In the genomic region with DNA sequence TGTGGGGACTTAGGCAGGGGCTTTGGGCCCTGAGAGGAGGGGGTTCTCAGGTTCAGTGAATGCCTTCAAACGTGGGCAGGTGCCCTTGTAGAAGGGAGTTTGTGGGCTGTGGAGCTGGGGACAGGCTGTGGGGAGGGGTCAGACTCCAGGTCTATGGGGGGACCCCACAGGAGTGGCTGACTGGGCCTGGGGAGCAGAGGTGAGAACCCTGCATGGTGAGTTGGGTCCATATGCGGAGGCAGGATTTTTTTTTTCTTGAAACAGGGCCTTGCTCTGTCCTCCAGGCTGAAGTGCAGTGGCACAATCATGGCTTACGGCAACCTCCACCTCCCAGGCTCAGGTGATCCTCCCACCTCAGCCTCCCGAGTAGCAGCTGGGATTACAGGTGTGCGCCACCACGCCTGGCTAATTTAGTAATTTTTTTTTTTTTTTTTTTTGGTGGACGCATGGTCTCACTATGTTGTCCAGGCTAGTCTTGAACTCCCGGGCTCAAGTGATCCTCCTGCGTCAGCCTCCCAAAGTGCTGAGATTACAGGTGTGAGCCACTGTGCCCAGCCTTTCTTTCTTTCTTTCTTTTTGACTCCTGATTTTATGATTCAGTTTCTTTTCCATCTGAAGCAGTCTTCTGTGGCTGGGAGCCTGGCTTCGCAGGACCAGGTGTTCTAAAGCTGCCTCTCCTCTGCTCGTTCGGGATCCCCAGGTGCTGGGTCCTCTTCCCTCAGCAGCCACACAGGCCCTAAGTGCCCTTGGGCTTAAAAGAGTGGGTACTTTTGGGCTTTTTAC, we compare ENCODE assay signal across 11 cellular contexts. TPM values are rescaled to one million over a fixed set of nuclear protein-coding genes. Genes with fewer than 3 reads are reported as not detected.
DNase-seq lines count a peak whose midpoint lies in the region; ATAC-seq, FAIRE-seq and TF ChIP-seq lines count a peak whose summit lies in the region.
"Had no signal": no experiment of that assay in that cellular context is flagged by ENCODE, and none has a peak within 500 bp of the region (broad histone marks: within the 10 kb centered on the region; RNA-seq: fewer than 3 reads in every experiment).

No MANE protein-coding gene starts in this region.

- 97% methylated on average over 12 of the region's 12 CpGs for WGBS in heart right ventricle, 2 donors

- H3K9me3 Mint-ChIP-seq in activated CD8-positive, alpha-beta T cell treated with anti-CD3 and anti-CD28 coated beads for 36 hours = no peaks in the 10 kb centered on the region
- no peaks in the 10 kb centered on the region for H3K9me3 Mint-ChIP-seq in type B pancreatic cell

- CTCF ChIA-PET in activated CD8-positive, alpha-beta T cell treated with anti-CD3 and anti-CD28 coated beads for 36 hours (lab: Charles Lee) = interaction anchor here (0.9 to 1.3 kb wide), 2 partner anchors 37 to 80 kb away, joined by 3 read pairs; no protein-coding TSS in a partner anchor

- no peak overlapping the region for H3K27ac ChIP-seq in left ventricle myocardium inferior (replicated peaks)
- H3K27ac ChIP-seq in heart right ventricle = no peak overlapping the region
- peak overlapping the region; percentile 73 for H3K27ac ChIP-seq in lower lobe of right lung

- FAIRE-seq in GM12892 (lab: Jason Lieb, UNC) = no peak

- ATAC-seq in heart right ventricle = no peak
- ATAC-seq in activated CD8-positive, alpha-beta T cell treated with anti-CD3 and anti-CD28 coated beads for 36 hours = no peak
- ATAC-seq in lower lobe of right lung = no peak
- no peak for ATAC-seq in GM21786 (IDR thresholded peaks at IDR 0.05; ENCODE audit: unreplicated experiment)

- POLR2A ChIA-PET in activated CD8-positive, alpha-beta T cell treated with anti-CD3 and anti-CD28 coated beads for 36 hours (lab: Charles Lee) = interaction anchor here (0.9 to 2.8 kb wide), 4 partner anchors 11 to 31 kb away, joined by 3 to 18 read pairs (median 3); no protein-coding TSS in a partner anchor

- peaks cover 45% of the 10 kb centered on the region for H3K27me3 ChIP-seq in left ventricle myocardium inferior (ENCODE audit: low read depth)
- peaks cover 0 to 27% (median 9%) of the 10 kb centered on the region in 7 donors for H3K27me3 ChIP-seq in heart right ventricle
- H3K27me3 ChIP-seq in lower lobe of right lung (ENCODE audit: low read depth) = no peaks in the 10 kb centered on the region

- TF ChIP-seq POLR2A in GM12892 (IDR thresholded peaks at IDR 0.05; ENCODE audit: low read depth, low read length) = no peak

- H3K36me3 Mint-ChIP-seq in activated CD8-positive, alpha-beta T cell treated with anti-CD3 and anti-CD28 coated beads for 36 hours (ENCODE audit: low read depth) = no peaks in the 10 kb centered on the region
- H3K36me3 Mint-ChIP-seq in type B pancreatic cell = no peaks in the 10 kb centered on the region

- H3K9me3 ChIP-seq in left ventricle myocardium inferior (replicated peaks) = no peaks in the 10 kb centered on the region
- H3K9me3 ChIP-seq in heart right ventricle = no peaks in the 10 kb centered on the region
- H3K9me3 ChIP-seq in lower lobe of right lung = no peaks in the 10 kb centered on the region

- H3K4me1 ChIP-seq in left ventricle myocardium inferior (peaks cover 20% of the 10 kb centered on the region), heart right ventricle (peaks cover 0 to 37% (median 16%) of the 10 kb centered on the region in 9 donors), lower lobe of right lung (peaks cover 56% of the 10 kb centered on the region)

- H3K27ac Mint-ChIP-seq in activated CD8-positive, alpha-beta T cell treated with anti-CD3 and anti-CD28 coated beads for 36 hours = no peak overlapping the region
- peak overlapping the region; percentile 66 for H3K27ac Mint-ChIP-seq in type B pancreatic cell

- H3K27me3 Mint-ChIP-seq in activated CD8-positive, alpha-beta T cell treated with anti-CD3 and anti-CD28 coated beads for 36 hours = no peaks in the 10 kb centered on the region
- H3K27me3 Mint-ChIP-seq in type B pancreatic cell = no peaks in the 10 kb centered on the region

- no peaks in the 10 kb centered on the region for H3K36me3 ChIP-seq in left ventricle myocardium inferior
- H3K36me3 ChIP-seq in heart right ventricle = no peaks in the 10 kb centered on the region
- H3K36me3 ChIP-seq in lower lobe of right lung = no peaks in the 10 kb centered on the region

- peaks cover 17% of the 10 kb centered on the region for H3K4me1 Mint-ChIP-seq in activated CD8-positive, alpha-beta T cell treated with anti-CD3 and anti-CD28 coated beads for 36 hours (ENCODE audit: low read depth)
- peaks cover 11% of the 10 kb centered on the region for H3K4me1 Mint-ChIP-seq in type B pancreatic cell (ENCODE audit: unreplicated experiment)

- peak overlapping the region; percentile 74 for H3K4me3 Mint-ChIP-seq in activated CD8-positive, alpha-beta T cell treated with anti-CD3 and anti-CD28 coated beads for 36 hours
- peak overlapping the region; percentile 83 for H3K4me3 Mint-ChIP-seq in type B pancreatic cell

- DNase-seq in left ventricle myocardium inferior = no peak
- DNase-seq in heart right ventricle = no peak
- no peak for DNase-seq in activated CD8-positive, alpha-beta T cell treated with anti-CD3 and anti-CD28 coated beads for 36 hours
- DNase-seq in lower lobe of right lung = no peak
- no peak for DNase-seq in type B pancreatic cell (ENCODE audit: extremely low spot score, unreplicated experiment)
- no peak for DNase-seq in GM12892 (ENCODE audit: insufficient read length)
- DNase-seq in hypothalamus (lab: John Stamatoyannopoulos, UW) = no peak
- DNase-seq: anterior cingulate cortex, islet precursor cell, NCI-H146 had no signal

- peak overlapping the region; percentile 69 for H3K4me3 ChIP-seq in left ventricle myocardium inferior
- peak overlapping the region in 1 of 10 donors; percentile 67 for H3K4me3 ChIP-seq in heart right ventricle
- H3K4me3 ChIP-seq in lower lobe of right lung = peak overlapping the region; percentile 76

- no peak for TF ChIP-seq CTCF in left ventricle myocardium inferior (IDR thresholded peaks at IDR 0.05; ENCODE audit: borderline replicate concordance)
- TF ChIP-seq CTCF in heart right ventricle (IDR thresholded peaks at IDR 0.05) = no peak
- no peak for TF ChIP-seq CTCF in activated CD8-positive, alpha-beta T cell treated with anti-CD3 and anti-CD28 coated beads for 36 hours (IDR thresholded peaks at IDR 0.05)
- TF ChIP-seq CTCF in lower lobe of right lung (IDR thresholded peaks at IDR 0.05) = no peak
- no peak for TF ChIP-seq CTCF in type B pancreatic cell (conservative IDR thresholded peaks at IDR 0.05)

- intact Hi-C loops in left ventricle myocardium inferior (cut with micrococcal nuclease) (no loop called here), heart right ventricle (cut with DNase I) (loop anchor here in 2 of 10 donors (5.0 to 10.0 kb wide), 2 partner anchors 65 to 417 kb away; no protein-coding TSS in a partner anchor), lower lobe of right lung (cut with DNase I) (no loop called here)
- intact Hi-C loops in activated CD8-positive, alpha-beta T cell treated with anti-CD3 and anti-CD28 coated beads for 36 hours (cut with micrococcal nuclease) = no loop called here

RNA-seq across cellular contexts. Expression of a gene that starts 19.0 kb away (rescaled TPM):
- total RNA-seq in left ventricle myocardium inferior = 9.7 TPM
- 10 to 100 TPM in 2 of 10 donors, 1 to 10 TPM in 8; 2.2 to 25.5 (median 4.7) TPM for total RNA-seq in heart right ventricle
- polyA plus RNA-seq in heart right ventricle = 1 to 10 TPM; 2.4 to 5.0 TPM
- total RNA-seq in activated CD8-positive, alpha-beta T cell treated with anti-CD3 and anti-CD28 coated beads for 36 hours = 10 to 100 TPM; 89.9 to 92.1 TPM
- 115 TPM for total RNA-seq in lower lobe of right lung
- total RNA-seq in type B pancreatic cell (ENCODE audit: low replicate concordance) = 16.8 and 32.8 TPM in 2 replicates
- 21.9 TPM for polyA plus RNA-seq in GM12892 (2012; ENCODE audit: missing spikeins)
